ENCODE assay signal across 19 cellular contexts in the genomic region with DNA sequence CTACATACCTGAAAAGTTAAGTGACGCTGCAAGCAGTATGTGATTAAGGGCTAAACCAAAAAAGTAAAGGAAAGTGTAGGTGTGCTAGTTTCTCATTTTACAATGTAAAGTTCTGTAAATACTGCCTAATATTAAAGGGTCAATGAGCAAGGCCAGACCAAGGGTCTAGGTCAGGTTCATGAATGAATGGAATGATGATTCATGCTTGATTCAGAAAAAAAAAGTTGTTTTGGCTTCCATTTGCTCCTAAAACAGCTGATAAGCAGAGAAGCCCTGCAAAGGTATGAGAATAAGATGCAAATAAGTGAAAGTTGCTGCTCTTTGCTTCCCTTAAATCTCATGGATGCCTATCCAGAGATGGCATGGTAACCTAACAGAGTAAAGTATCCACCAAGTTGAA.
A peak's percentile ranks its signal among the peaks of the same experiment; 100 is the strongest.
DNase-seq lines count a peak whose midpoint lies in the region; TF ChIP-seq lines count a peak whose summit lies in the region.
"Had no signal": no experiment of that assay in that cellular context is flagged by ENCODE, and none has a peak within 500 bp of the region (broad histone marks: within the 10 kb centered on the region; RNA-seq: fewer than 3 reads in every experiment).

No MANE protein-coding gene starts in this region.

- H3K27me3 Mint-ChIP-seq in activated T-helper 2 cell treated with anti-CD3 and anti-CD28 coated beads, Interferon-gamma antibody, Interleukin-2, Interleukin-4, amounts not matched to agents 10 μg/mL and 5 μg/mL and 100 μg/mL, durations not matched to agents 14 hours and 24 hours and 36 hours (ENCODE audit: low read depth), result no peaks in the 10 kb centered on the region
- H3K27me3 Mint-ChIP-seq: B cell; CD4-positive, CD25-positive, alpha-beta regulatory T cell had no signal

- intact Hi-C loops in activated T-helper 2 cell treated with anti-CD3 and anti-CD28 coated beads, Interferon-gamma antibody, Interleukin-2, Interleukin-4, amounts not matched to agents 10 μg/mL and 5 μg/mL and 100 μg/mL, durations not matched to agents 14 hours and 24 hours and 36 hours (cut with micrococcal nuclease), result no loop called here

- H3K27me3 ChIP-seq in skeletal muscle satellite cell (ENCODE audit: control insufficient read depth, insufficient read depth, low read length), result no peaks in the 10 kb centered on the region

- H3K4me1 ChIP-seq in skeletal muscle satellite cell (ENCODE audit: control insufficient read depth, insufficient read depth, low read length), result peaks cover 17% of the 10 kb centered on the region

- H3K4me3 Mint-ChIP-seq in activated T-helper 2 cell treated with anti-CD3 and anti-CD28 coated beads, Interferon-gamma antibody, Interleukin-2, Interleukin-4, amounts not matched to agents 10 μg/mL and 5 μg/mL and 100 μg/mL, durations not matched to agents 14 hours and 24 hours and 36 hours (ENCODE audit: low read depth), result no peak overlapping the region
- H3K4me3 Mint-ChIP-seq: B cell; CD4-positive, CD25-positive, alpha-beta regulatory T cell; HFFc6 had no signal

- no peak overlapping the region for H3K9ac ChIP-seq in skeletal muscle satellite cell (ENCODE audit: low read depth, low read length)
- H3K9ac ChIP-seq: GM23248 had no signal

- DNase-seq in ELR (ENCODE audit: low read depth), result peak; percentile 53
- DNase-seq in HT1080 (ENCODE audit: low read depth), result peak; percentile 26
- peak; percentile 36 for DNase-seq in choroid plexus epithelial cell (ENCODE audit: low read depth)
- no peak for DNase-seq in D341Med (ENCODE audit: low spot score)
- DNase-seq in activated T-helper 2 cell treated with anti-CD3 and anti-CD28 coated beads, Interferon-gamma antibody, Interleukin-2, Interleukin-4, amounts not matched to agents 10 μg/mL and 5 μg/mL and 100 μg/mL, durations not matched to agents 14 hours and 24 hours and 36 hours (ENCODE audit: low spot score), result no peak
- DNase-seq in NCI-H345 treated with DMSO at 0.1 percent for 48 hours (lab: John Stamatoyannopoulos, UW; ENCODE audit: unreplicated experiment), result no peak
- DNase-seq: CD4-positive, CD25-positive, alpha-beta regulatory T cell; DMS53; GM23248; HFFc6; Karpas-422; NCI-H1105; NCI-H1694; NCI-H2107; NCI-H2227 treated with DMSO at 0.1 percent for 48 hours; NCI-H526 treated with DMSO at 0.1 percent for 48 hours; SHP77 treated with DMSO at 0.1 percent for 48 hours had no signal

- no peak for TF ChIP-seq CTCF in choroid plexus epithelial cell (conservative IDR thresholded peaks at IDR 0.05; ENCODE audit: low read depth, low read length)

- no peak overlapping the region for H3K4me3 ChIP-seq in choroid plexus epithelial cell (ENCODE audit: low read depth, low read length)
- H3K4me3 ChIP-seq in skeletal muscle satellite cell (ENCODE audit: low read length), result no peak overlapping the region
- H3K4me3 ChIP-seq: GM23248 had no signal

- peak overlapping the region; percentile 8 for H3K4me2 ChIP-seq in skeletal muscle satellite cell (ENCODE audit: low read length)

- peaks cover 2% of the 10 kb centered on the region for H3K4me1 Mint-ChIP-seq in activated T-helper 2 cell treated with anti-CD3 and anti-CD28 coated beads, Interferon-gamma antibody, Interleukin-2, Interleukin-4, amounts not matched to agents 10 μg/mL and 5 μg/mL and 100 μg/mL, durations not matched to agents 14 hours and 24 hours and 36 hours (ENCODE audit: low read depth)
- H3K4me1 Mint-ChIP-seq: B cell had no signal

- peaks cover 10% of the 10 kb centered on the region for H3K36me3 Mint-ChIP-seq in activated T-helper 2 cell treated with anti-CD3 and anti-CD28 coated beads, Interferon-gamma antibody, Interleukin-2, Interleukin-4, amounts not matched to agents 10 μg/mL and 5 μg/mL and 100 μg/mL, durations not matched to agents 14 hours and 24 hours and 36 hours (ENCODE audit: low read depth)

- H3K9me3 Mint-ChIP-seq in activated T-helper 2 cell treated with anti-CD3 and anti-CD28 coated beads, Interferon-gamma antibody, Interleukin-2, Interleukin-4, amounts not matched to agents 10 μg/mL and 5 μg/mL and 100 μg/mL, durations not matched to agents 14 hours and 24 hours and 36 hours, result no peaks in the 10 kb centered on the region
- H3K9me3 Mint-ChIP-seq: CD4-positive, CD25-positive, alpha-beta regulatory T cell; HFFc6 had no signal

- no peaks in the 10 kb centered on the region for H3K9me3 ChIP-seq in skeletal muscle satellite cell (replicated peaks; ENCODE audit: low read length)

- no peaks in the 10 kb centered on the region for H3K36me3 ChIP-seq in skeletal muscle satellite cell (ENCODE audit: insufficient read depth, low read length)

- H3K27ac Mint-ChIP-seq in activated T-helper 2 cell treated with anti-CD3 and anti-CD28 coated beads, Interferon-gamma antibody, Interleukin-2, Interleukin-4, amounts not matched to agents 10 μg/mL and 5 μg/mL and 100 μg/mL, durations not matched to agents 14 hours and 24 hours and 36 hours, result no peak overlapping the region
- H3K27ac Mint-ChIP-seq: B cell; CD4-positive, CD25-positive, alpha-beta regulatory T cell; HFFc6 had no signal

Comparison
In these comparisons a context has a peak if more than half of its experiments do, and no peak if none do; other contexts are left out.
1. DNase-seq: peak in ELR (single experiment), HT1080 (single experiment) and choroid plexus epithelial cell (single experiment); none in D341Med (single experiment), activated T-helper 2 cell treated with anti-CD3 and anti-CD28 coated beads, Interferon-gamma antibody, Interleukin-2, Interleukin-4, amounts not matched to agents 10 μg/mL and 5 μg/mL and 100 μg/mL, durations not matched to agents 14 hours and 24 hours and 36 hours (single experiment) and NCI-H345 treated with DMSO at 0.1 percent for 48 hours (single experiment).